Comparison of ENCODE assay signal across 8 cellular contexts in genomic region chr17:45096141-45096540, GRCh38. TPM values are rescaled to one million over a fixed set of nuclear protein-coding genes. Genes with fewer than 3 reads are reported as not detected.
DNase-seq lines count a peak whose midpoint lies in the region; ATAC-seq and TF ChIP-seq lines count a peak whose summit lies in the region.

No MANE protein-coding gene starts in this region.

- peak overlapping the region; percentile 64 for H3K27ac Mint-ChIP-seq in osteocyte (ENCODE audit: unreplicated experiment)
- H3K27ac Mint-ChIP-seq in activated CD4-positive, alpha-beta T cell treated with anti-CD3 and anti-CD28 coated beads, Interleukin-2, amount 10 ng/mL, durations not matched to agents 7 days and 5 days, result no peak overlapping the region

- H3K4me3 Mint-ChIP-seq in osteocyte (ENCODE audit: unreplicated experiment), result no peak overlapping the region
- H3K4me3 Mint-ChIP-seq in activated CD4-positive, alpha-beta T cell treated with anti-CD3 and anti-CD28 coated beads, Interleukin-2, amount 10 ng/mL, durations not matched to agents 7 days and 5 days, result no peak overlapping the region

- in situ Hi-C loops in G401 (cut with HindIII; ENCODE audit: low sequenced_read_pairs), result no loop called here

- no peaks in the 10 kb centered on the region for H3K9me3 Mint-ChIP-seq in osteocyte (ENCODE audit: unreplicated experiment)
- H3K9me3 Mint-ChIP-seq in activated CD4-positive, alpha-beta T cell treated with anti-CD3 and anti-CD28 coated beads, Interleukin-2, amount 10 ng/mL, durations not matched to agents 7 days and 5 days, result no peaks in the 10 kb centered on the region

- CTCF ChIA-PET in activated CD4-positive, alpha-beta T cell treated with anti-CD3 and anti-CD28 coated beads, Interleukin-2, amount 10 ng/mL, durations not matched to agents 7 days and 5 days (lab: Charles Lee), result interaction anchor here (0.6 to 5.0 kb wide), 4 partner anchors 10 to 150 kb away, joined by 3 to 18 read pairs (median 6); partner anchors contain the start of gene ACBD4

- peaks cover 47% of the 10 kb centered on the region for H3K36me3 Mint-ChIP-seq in osteocyte (ENCODE audit: unreplicated experiment)
- peaks cover 61% of the 10 kb centered on the region for H3K36me3 Mint-ChIP-seq in activated CD4-positive, alpha-beta T cell treated with anti-CD3 and anti-CD28 coated beads, Interleukin-2, amount 10 ng/mL, durations not matched to agents 7 days and 5 days (ENCODE audit: low read depth)

- ATAC-seq in HG02938 (IDR thresholded peaks at IDR 0.05; ENCODE audit: unreplicated experiment), result no peak

- peak; percentile 32 for DNase-seq in G401 (ENCODE audit: low spot score)
- DNase-seq in NCI-H1694 treated with DMSO at 0.1 percent for 48 hours (lab: John Stamatoyannopoulos, UW), result peak; percentile 34
- DNase-seq in osteocyte (ENCODE audit: extremely low spot score, unreplicated experiment), result no peak
- no peak for DNase-seq in hippocampal formation (lab: John Stamatoyannopoulos, UW)
- DNase-seq in T-helper 9 cell, result no peak
- no peak for DNase-seq in activated CD4-positive, alpha-beta T cell treated with anti-CD3 and anti-CD28 coated beads, Interleukin-2, amount 10 ng/mL, durations not matched to agents 7 days and 5 days

- POLR2A ChIA-PET in activated CD4-positive, alpha-beta T cell treated with anti-CD3 and anti-CD28 coated beads, Interleukin-2, amount 10 ng/mL, durations not matched to agents 7 days and 5 days (lab: Charles Lee), result interaction anchor here (0.5 kb wide), 1 partner anchor 74 kb away, joined by 3 read pairs; no protein-coding TSS in a partner anchor

- H3K4me1 Mint-ChIP-seq in osteocyte (ENCODE audit: unreplicated experiment), result peaks cover 45% of the 10 kb centered on the region
- H3K4me1 Mint-ChIP-seq in activated CD4-positive, alpha-beta T cell treated with anti-CD3 and anti-CD28 coated beads, Interleukin-2, amount 10 ng/mL, durations not matched to agents 7 days and 5 days, result no peaks in the 10 kb centered on the region

- peak overlapping the region; percentile 79 for H3K27ac ChIP-seq in cingulate gyrus (ENCODE audit: low read depth, low read length)

- peak; percentile 62 for TF ChIP-seq CTCF in osteocyte (IDR thresholded peaks at IDR 0.05)

- H3K27me3 Mint-ChIP-seq in osteocyte (ENCODE audit: unreplicated experiment), result no peaks in the 10 kb centered on the region
- H3K27me3 Mint-ChIP-seq in activated CD4-positive, alpha-beta T cell treated with anti-CD3 and anti-CD28 coated beads, Interleukin-2, amount 10 ng/mL, durations not matched to agents 7 days and 5 days, result no peaks in the 10 kb centered on the region

RNA-seq across cellular contexts. Expression of gene NMT1, which starts 35.0 kb away (rescaled TPM):
- total RNA-seq in G401 (2014; rRNA removed; shearing (Covaris generic)), result 117 and 153 TPM in 2 replicates
- 92.4 and 97.9 TPM in 2 replicates for total RNA-seq in osteocyte
- total RNA-seq in activated CD4-positive, alpha-beta T cell treated with anti-CD3 and anti-CD28 coated beads, Interleukin-2, amount 10 ng/mL, durations not matched to agents 7 days and 5 days, result 100 to 1,000 TPM; 118 to 138 TPM

RNA-seq across cellular contexts. Expression of gene PLCD3, which starts 36.2 kb away (rescaled TPM):
- 29.2 and 86.2 TPM in 2 replicates for total RNA-seq in G401 (2014; rRNA removed; shearing (Covaris generic))
- total RNA-seq in osteocyte, result 92.3 and 111 TPM in 2 replicates
- total RNA-seq in activated CD4-positive, alpha-beta T cell treated with anti-CD3 and anti-CD28 coated beads, Interleukin-2, amount 10 ng/mL, durations not matched to agents 7 days and 5 days, result 1 to 10 TPM; 3.0 to 4.1 TPM

RNA-seq across cellular contexts. Expression of gene ACBD4, which starts 39.3 kb away (rescaled TPM):
- 0.49 and 6.1 TPM in 2 replicates for total RNA-seq in G401 (2014; rRNA removed; shearing (Covaris generic))
- total RNA-seq in osteocyte, result 8.1 and 10.6 TPM in 2 replicates
- 10 to 100 TPM; 18.4 to 19.7 TPM for total RNA-seq in activated CD4-positive, alpha-beta T cell treated with anti-CD3 and anti-CD28 coated beads, Interleukin-2, amount 10 ng/mL, durations not matched to agents 7 days and 5 days

RNA-seq across cellular contexts. Expression of gene DCAKD, which starts 44.7 kb away (rescaled TPM):
- 73.9 and 80.9 TPM in 2 replicates for total RNA-seq in G401 (2014; rRNA removed; shearing (Covaris generic))
- 41.3 and 42.2 TPM in 2 replicates for total RNA-seq in osteocyte
- total RNA-seq in activated CD4-positive, alpha-beta T cell treated with anti-CD3 and anti-CD28 coated beads, Interleukin-2, amount 10 ng/mL, durations not matched to agents 7 days and 5 days, result 10 to 100 TPM; 36.5 to 38.6 TPM

RNA-seq across cellular contexts. Expression of gene HEXIM1, which starts 52.1 kb away (rescaled TPM):
- 24.1 and 26.3 TPM in 2 replicates for total RNA-seq in G401 (2014; rRNA removed; shearing (Covaris generic))
- 42.0 and 44.5 TPM in 2 replicates for total RNA-seq in osteocyte
- 10 to 100 TPM; 30.5 TPM for total RNA-seq in activated CD4-positive, alpha-beta T cell treated with anti-CD3 and anti-CD28 coated beads, Interleukin-2, amount 10 ng/mL, durations not matched to agents 7 days and 5 days

Comparison
In these comparisons a context has a peak if more than half of its experiments do, and no peak if none do; other contexts are left out.
1. DNase-seq: peak in G401 (single experiment) and NCI-H1694 treated with DMSO at 0.1 percent for 48 hours (single experiment); none in osteocyte (single experiment), hippocampal formation (0 of 2), T-helper 9 cell (single experiment) and activated CD4-positive, alpha-beta T cell treated with anti-CD3 and anti-CD28 coated beads, Interleukin-2, amount 10 ng/mL, durations not matched to agents 7 days and 5 days (single experiment).